1 cellular context compared by ENCODE assay signal in genomic region chr3:127698264-127699097, GRCh38.
TF ChIP-seq lines count a peak whose summit lies in the region.

No MANE protein-coding gene starts in this region.

TF ChIP-seq in K562, 482 proteins besides CTCF, POLR2A, EP300 and RAD21:
- TF ChIP-seq ZHX1 (conservative IDR thresholded peaks at IDR 0.05; ENCODE audit: low read length) = no peak
- TF ChIP-seq HLTF (IDR thresholded peaks at IDR 0.05) = no peak
- TF ChIP-seq KHSRP (IDR thresholded peaks at IDR 0.05) = no peak
- no peak for TF ChIP-seq SRSF1 (IDR thresholded peaks at IDR 0.05; ENCODE audit: low read depth, low read length)
- no peak for TF ChIP-seq MCM3 (IDR thresholded peaks at IDR 0.05)
- TF ChIP-seq FOXK2 (conservative IDR thresholded peaks at IDR 0.05 in 1 of 2, IDR thresholded peaks at IDR 0.05 in 1 of 2; ENCODE audit: low read depth in 2 of 2) = no peak
- TF ChIP-seq SAFB (IDR thresholded peaks at IDR 0.05; ENCODE audit: borderline replicate concordance, low read depth, low read length) = no peak
- no peak for TF ChIP-seq GMEB1 (CRISPR knock-in tag; IDR thresholded peaks at IDR 0.05)
- TF ChIP-seq PRPF4 (IDR thresholded peaks at IDR 0.05; ENCODE audit: insufficient read depth, low read depth, low read length, poor library complexity, severe bottlenecking) = no peak
- TF ChIP-seq SMAD2 (IDR thresholded peaks at IDR 0.05; ENCODE audit: low read depth, low read length) = no peak
- no peak for TF ChIP-seq SMC3 (conservative IDR thresholded peaks at IDR 0.05; ENCODE audit: insufficient read depth, low read depth, low read length)
